Comparison of ENCODE assay signal across 1 cellular context in genomic region chr5:102850503-102850902, GRCh38.
TF ChIP-seq lines count a peak whose summit lies in the region.

No MANE protein-coding gene starts in this region.

TF ChIP-seq in WTC11, 78 proteins besides CTCF, POLR2A, EP300 and RAD21 (continued from another document):
- TF ChIP-seq OVOL2 (CRISPR knock-in tag; IDR thresholded peaks at IDR 0.05; ENCODE audit: borderline replicate concordance) (no peak), ZBTB43 (CRISPR knock-in tag; IDR thresholded peaks at IDR 0.05) (no peak), FOXJ3 (CRISPR knock-in tag; IDR thresholded peaks at IDR 0.05; ENCODE audit: borderline replicate concordance) (no peak), NR3C1 (CRISPR knock-in tag; conservative IDR thresholded peaks at IDR 0.05; ENCODE audit: low read depth) (no peak), JAZF1 (CRISPR knock-in tag; IDR thresholded peaks at IDR 0.05) (no peak), NFYB (CRISPR knock-in tag; conservative IDR thresholded peaks at IDR 0.05; ENCODE audit: low read depth) (peak; percentile 45; the same call in 1 of the 2 replicates), JUN (CRISPR knock-in tag; IDR thresholded peaks at IDR 0.05) (no peak), ELF4 (CRISPR knock-in tag; IDR thresholded peaks at IDR 0.05; ENCODE audit: low read depth) (no peak), AFF4 (CRISPR knock-in tag; IDR thresholded peaks at IDR 0.05; ENCODE audit: borderline replicate concordance) (no peak), CREB1 (CRISPR knock-in tag; IDR thresholded peaks at IDR 0.05) (no peak), ZNF121 (CRISPR knock-in tag; IDR thresholded peaks at IDR 0.05) (no peak)
TF ChIP-seq in WTC11: peak in this region for 3.
